ENCODE assay signal across 26 cellular contexts in the genomic region with DNA sequence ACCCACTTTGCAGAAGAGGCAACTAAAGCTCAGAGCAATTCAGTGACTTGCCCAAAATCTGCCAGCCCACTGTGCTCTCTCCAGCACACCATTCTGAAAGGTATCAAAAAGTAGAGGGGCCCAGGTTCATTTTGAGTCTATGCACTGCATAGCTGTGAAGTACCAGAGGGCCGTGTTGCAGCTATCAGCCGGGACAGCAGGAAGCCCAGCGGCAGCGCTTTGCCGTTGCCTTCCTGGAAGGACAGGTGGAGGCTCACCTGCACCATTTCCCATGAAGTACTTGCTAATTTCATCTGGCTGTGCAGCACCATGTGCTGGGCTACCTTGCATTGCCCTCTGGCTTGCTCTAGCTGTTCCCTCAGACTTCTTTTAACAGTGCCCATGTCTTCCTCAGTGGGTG. TPM values are rescaled to one million over a fixed set of nuclear protein-coding genes. Genes with fewer than 3 reads are reported as not detected.
DNase-seq lines count a peak whose midpoint lies in the region; ATAC-seq, FAIRE-seq and TF ChIP-seq lines count a peak whose summit lies in the region.
"Had no signal": no experiment of that assay in that cellular context is flagged by ENCODE, and none has a peak within 500 bp of the region (broad histone marks: within the 10 kb centered on the region; RNA-seq: fewer than 3 reads in every experiment).

No MANE protein-coding gene starts in this region.

- no peak overlapping the region for H2BK5ac ChIP-seq in H1 (ENCODE audit: low read depth, low read length)

- CTCF ChIA-PET in H1 (lab: Charles Lee; ENCODE audit: partially characterized antibody): interaction anchor here (1.0 to 2.0 kb wide), 4 partner anchors 22 to 211 kb away, joined by 3 to 7 read pairs (median 4); no protein-coding TSS in a partner anchor

- H4K91ac ChIP-seq in H1 (replicated peaks; ENCODE audit: insufficient read length, low read length): no peak overlapping the region

- no peaks in the 10 kb centered on the region for H4K20me1 ChIP-seq in H1 (replicated peaks in 1 of 2; ENCODE audit: control insufficient read depth in 1 of 2, insufficient read depth in 2 of 2, low read length in 2 of 2)
- H4K20me1 ChIP-seq: BLaER1 treated with 17β-estradiol and CSF1 and Interleukin-3, amounts not matched to agents 10 nM and 100 nM had no signal

- H3K27ac Mint-ChIP-seq in type B pancreatic cell: no peak overlapping the region
- H3K27ac Mint-ChIP-seq: CD14-positive monocyte; CD4-positive, alpha-beta T cell; CD8-positive, alpha-beta memory T cell; HFFc6 had no signal

- TF ChIP-seq CTCF in H1 (IDR thresholded peaks at IDR 0.05; ENCODE audit: control extremely low read depth in 1 of 3, insufficient read depth in 1 of 3, low read depth in 1 of 3, low read length in 3 of 3) (no peak), pancreas (IDR thresholded peaks at IDR 0.05) (no peak), type B pancreatic cell (conservative IDR thresholded peaks at IDR 0.05) (no peak)

- no peaks in the 10 kb centered on the region for H3K79me1 ChIP-seq in H1 (ENCODE audit: low read depth, low read length)

- H3K36me3 ChIP-seq in H1 (ENCODE audit: control insufficient read depth in 2 of 4, insufficient read depth in 4 of 4, low read length in 3 of 4) (no peaks in the 10 kb centered on the region), pancreas (no peaks in the 10 kb centered on the region)
- H3K36me3 ChIP-seq: BE2C; BLaER1 treated with 17β-estradiol and CSF1 and Interleukin-3, amounts not matched to agents 10 nM and 100 nM; HAP-1 had no signal

- DNase-seq in NCI-H748 (lab: John Stamatoyannopoulos, UW; ENCODE audit: unreplicated experiment) (peak; percentile 13), NCI-H748 treated with DMSO at 0.1 percent for 48 hours (lab: John Stamatoyannopoulos, UW) (no peak), H1 (ENCODE audit: low read depth in 1 of 2, low spot score in 2 of 2) (no peak), pancreas (peak; percentile 55 to 77 (median 59)), inferior parietal cortex (ENCODE audit: extremely low spot score) (no peak), type B pancreatic cell (ENCODE audit: extremely low spot score, unreplicated experiment) (no peak)
- DNase-seq: 8988T; ACHN; AML-193; BE2C; CD4-positive, alpha-beta T cell; CD8-positive, alpha-beta memory T cell; DMS 273 treated with DMSO at 0.1 percent for 48 hours; DMS79; EL; GDM1; GM23248; HFFc6 had no signal

- H3K56ac ChIP-seq in H1 (replicated peaks; ENCODE audit: insufficient read length, low read depth, low read length): no peak overlapping the region

- H3K23me2 ChIP-seq in H1 (ENCODE audit: low read depth, low read length): no peaks in the 10 kb centered on the region

- H3K14ac ChIP-seq in H1 (ENCODE audit: insufficient read length): no peak overlapping the region

- 90% methylated on average over 5 of the region's 5 CpGs; no CpG with 5 or more reads in 1 of the 2 experiments for WGBS in H1 (ENCODE audit: extremely low coverage in 1 of 2, insufficient coverage in 1 of 2, insufficient read length in 1 of 2, insufficient replicate concordance in 2 of 2, low coverage in 1 of 2, low lambda C conversion rate in 2 of 2, missing lambda C conversion rate in 1 of 2), 2 experiments
- 30 to 40% methylated on average over 5 of the region's 5 CpGs for WGBS in pancreas, 2 donors

- H2BK15ac ChIP-seq in H1 (ENCODE audit: low read length): 0 out of 2 replicates have a peak overlapping the region, but pooled peaks have one; percentile 54

- H3K4ac ChIP-seq in H1 (replicated peaks; ENCODE audit: insufficient read length, low read depth, low read length): no peak overlapping the region

- no peak for TF ChIP-seq EP300 in H1 (IDR thresholded peaks at IDR 0.05; ENCODE audit: borderline replicate concordance in 1 of 2, low read depth in 2 of 2, low read length in 2 of 2)

- H3K4me3 Mint-ChIP-seq in type B pancreatic cell: no peak overlapping the region
- H3K4me3 Mint-ChIP-seq: CD14-positive monocyte; CD4-positive, alpha-beta T cell; CD8-positive, alpha-beta memory T cell; HFFc6 had no signal

- no peaks in the 10 kb centered on the region for H3K9me3 Mint-ChIP-seq in type B pancreatic cell
- H3K9me3 Mint-ChIP-seq: CD14-positive monocyte; CD4-positive, alpha-beta T cell; CD8-positive, alpha-beta memory T cell; HFFc6 had no signal

- H2BK12ac ChIP-seq in H1 (ENCODE audit: low read depth, low read length): 0 out of 2 replicates have a peak overlapping the region, but pooled peaks have one; percentile 35

- H3K27me3 Mint-ChIP-seq in type B pancreatic cell: peaks cover 5% of the 10 kb centered on the region
- H3K27me3 Mint-ChIP-seq: CD4-positive, alpha-beta T cell had no signal

- no peaks in the 10 kb centered on the region for H3K36me3 Mint-ChIP-seq in type B pancreatic cell
- H3K36me3 Mint-ChIP-seq: CD14-positive monocyte had no signal

- H3K4me3 ChIP-seq in H1 (ENCODE audit: extremely low read depth in 1 of 4, insufficient read depth in 2 of 4, low read depth in 3 of 4, low read length in 4 of 4) (no peak overlapping the region), pancreas (no peak overlapping the region)
- H3K4me3 ChIP-seq: A549; BLaER1 treated with 17β-estradiol and CSF1 and Interleukin-3, amounts not matched to agents 10 nM and 100 nM; GM12878; GM23248; HAP-1 had no signal

- peak; percentile 88 to 98 (median 94) for ATAC-seq in pancreas
- ATAC-seq: A549, GM12878 had no signal

- intact Hi-C loops in pancreas (cut with DNase I): no loop called here

- no peak overlapping the region for H2BK20ac ChIP-seq in H1 (ENCODE audit: low read length)

- no peak overlapping the region for H3K23ac ChIP-seq in H1 (ENCODE audit: insufficient read length)

- H3K27ac ChIP-seq in H1 (ENCODE audit: low read depth, low read length): no peak overlapping the region
- H3K27ac ChIP-seq in pancreas: no peak overlapping the region
- H3K27ac ChIP-seq: A549; BLaER1 treated with 17β-estradiol and CSF1 and Interleukin-3, amounts not matched to agents 10 nM and 100 nM; GM23248 had no signal

- no peaks in the 10 kb centered on the region for H3K4me1 Mint-ChIP-seq in type B pancreatic cell (ENCODE audit: unreplicated experiment)

- H3K4me1 ChIP-seq in H1 (replicated peaks in 1 of 4; ENCODE audit: control insufficient read depth in 3 of 4, insufficient read depth in 4 of 4, low read length in 3 of 4) (no peaks in the 10 kb centered on the region; a peak in 1 of 7 replicates), pancreas (no peaks in the 10 kb centered on the region)
- H3K4me1 ChIP-seq: A549, BE2C had no signal

- H3K79me2 ChIP-seq in H1 (ENCODE audit: control insufficient read depth in 1 of 2, insufficient read depth in 2 of 2, low read length in 2 of 2): no peaks in the 10 kb centered on the region

- TF ChIP-seq POLR2A in H1 (IDR thresholded peaks at IDR 0.05; ENCODE audit: control extremely low read depth in 1 of 2, low read depth in 2 of 2, low read length in 2 of 2): no peak

- no peak for FAIRE-seq in H1 (lab: Jason Lieb, UNC)
- FAIRE-seq in pancreas (lab: Jason Lieb, UNC): no peak
- FAIRE-seq: A549, D721Med, GM19239, H54 had no signal

- POLR2A ChIA-PET in H1 (lab: Charles Lee; ENCODE audit: partially characterized antibody): interaction anchor here (1.6 kb wide), 1 partner anchor 49 kb away, joined by 4 read pairs; no protein-coding TSS in a partner anchor

- H4K5ac ChIP-seq in H1 (ENCODE audit: insufficient read length, low read depth, low read length): no peak overlapping the region

- H3K27me3 ChIP-seq in H1 (replicated peaks in 1 of 4; ENCODE audit: control insufficient read depth in 3 of 4, extremely low read depth in 1 of 4, insufficient read depth in 3 of 4, low read length in 3 of 4) (no peaks in the 10 kb centered on the region), pancreas (no peaks in the 10 kb centered on the region)
- H3K27me3 ChIP-seq: BE2C; BLaER1 treated with 17β-estradiol and CSF1 and Interleukin-3, amounts not matched to agents 10 nM and 100 nM had no signal

- H2AFZ ChIP-seq in H1 (ENCODE audit: low read length): 0 out of 2 replicates have a peak overlapping the region, but pooled peaks have one; percentile 36
- H2AFZ ChIP-seq: GM23248 had no signal

- H2AK5ac ChIP-seq in H1 (ENCODE audit: low read depth, low read length): no peak overlapping the region

- H3K9ac ChIP-seq in H1 (replicated peaks in 1 of 4; ENCODE audit: extremely low read depth in 1 of 4, low read depth in 3 of 4, low read length in 3 of 4): no peak overlapping the region; a peak in 1 of 7 replicates
- H3K9ac ChIP-seq: BLaER1 treated with 17β-estradiol and CSF1 and Interleukin-3, amounts not matched to agents 10 nM and 100 nM; GM23248 had no signal

- no peak overlapping the region for H3K4me2 ChIP-seq in H1 (ENCODE audit: insufficient read depth in 1 of 2, low read depth in 2 of 2, low read length in 2 of 2)
- H3K4me2 ChIP-seq: A549; BLaER1 treated with 17β-estradiol and CSF1 and Interleukin-3, amounts not matched to agents 10 nM and 100 nM had no signal

- no peak overlapping the region for H2BK120ac ChIP-seq in H1 (replicated peaks; ENCODE audit: low read depth, low read length)

- no peak overlapping the region for H3K18ac ChIP-seq in H1 (ENCODE audit: extremely low read depth, low read length)

- H3K9me3 ChIP-seq in H1 (ENCODE audit: insufficient read depth in 2 of 2, low read depth in 1 of 2, low read length in 1 of 2): no peaks in the 10 kb centered on the region
- H3K9me3 ChIP-seq in pancreas: no peaks in the 10 kb centered on the region
- H3K9me3 ChIP-seq: A549; BE2C; BLaER1 treated with 17β-estradiol and CSF1 and Interleukin-3, amounts not matched to agents 10 nM and 100 nM; HAP-1 had no signal

- TF ChIP-seq RAD21 in H1 (IDR thresholded peaks at IDR 0.05 in 1 of 2, conservative IDR thresholded peaks at IDR 0.05 in 1 of 2; ENCODE audit: low read depth in 2 of 2, low read length in 2 of 2): no peak

- no peak overlapping the region for H4K8ac ChIP-seq in H1 (ENCODE audit: extremely low read depth, insufficient read depth, low read length)

TF ChIP-seq in H1, 55 proteins besides CTCF, POLR2A, EP300 and RAD21 (continues in another document):
- TF ChIP-seq BRCA1 (IDR thresholded peaks at IDR 0.05; ENCODE audit: low read depth, low read length) (no peak), RNF2 (IDR thresholded peaks at IDR 0.05; ENCODE audit: borderline replicate concordance, low read depth, low read length, missing control alignments, poor library complexity, severe bottlenecking) (no peak)

RNA-seq across cellular contexts. Expression of gene SERPINE3, which starts 2.7 kb away (rescaled TPM):
- total RNA-seq in H1 (2021; fragmentation: NEBNext Ultra II Directional; extraction: Animal tissue kit (Norgen Biotek cat#: 25700)): 0.15 and 0.34 TPM in 2 replicates
- polyA plus RNA-seq in H1 (2011; rRNA removed) (1.0 and 1.1 TPM in 2 replicates), pancreas (not detected)
- 0.76 TPM for polyA plus RNA-seq in H1 (2011; cell fraction: cytosol; rRNA removed)
- 3.0 TPM for polyA plus RNA-seq in H1 (2011; cell fraction: nucleus; rRNA removed)
- 0.39 to 0.69 TPM (median 0.64 TPM) in 3 of 4 replicates, not detected in the other for polyA plus RNA-seq in H1 (2012, experiment 1 of 2)
- polyA plus RNA-seq in H1 (2012, experiment 2 of 2): 0.16 TPM
- 0.28 TPM for polyA plus RNA-seq in H1 (2013, experiment 1 of 2)
- 0.18 TPM for polyA plus RNA-seq in H1 (2013, experiment 2 of 2)
- 1.6 and 2.3 TPM in 2 replicates for polyA minus RNA-seq in H1 (2011; rRNA and poly(A)+ RNA removed)
- not detected for polyA minus RNA-seq in H1 (2011; cell fraction: cytosol; rRNA and poly(A)+ RNA removed)
- 2.0 TPM for polyA minus RNA-seq in H1 (2011; cell fraction: nucleus; rRNA and poly(A)+ RNA removed)
- total RNA-seq in pancreas (not detected), type B pancreatic cell (ENCODE audit: low replicate concordance) (0.12 and 0.36 TPM in 2 replicates)
- total RNA-seq: CD4-positive, alpha-beta T cell; CD8-positive, alpha-beta memory T cell; GM12878; GM23248; HFFc6 had no signal
- polyA plus RNA-seq: CD14-positive monocyte; CD8-positive, alpha-beta memory T cell had no signal

Comparison
In these comparisons a context has a peak if more than half of its experiments do, and no peak if none do; other contexts are left out.
1. DNase-seq: peak in NCI-H748 (single experiment) and pancreas (6 of 6); none in NCI-H748 treated with DMSO at 0.1 percent for 48 hours (single experiment), H1 (0 of 2), inferior parietal cortex (single experiment) and type B pancreatic cell (single experiment).